In genomic region chr1:4702464-4702863, GRCh38 we compare ENCODE assay signal across 17 cellular contexts. TPM values are rescaled to one million over a fixed set of nuclear protein-coding genes. Genes with fewer than 3 reads are reported as not detected.
A peak's percentile ranks its signal among the peaks of the same experiment; 100 is the strongest.
DNase-seq lines count a peak whose midpoint lies in the region; ATAC-seq and TF ChIP-seq lines count a peak whose summit lies in the region.
"Had no signal": no experiment of that assay in that cellular context is flagged by ENCODE, and none has a peak within 500 bp of the region (broad histone marks: within the 10 kb centered on the region; RNA-seq: fewer than 3 reads in every experiment).

No MANE protein-coding gene starts in this region.

- H3K9ac ChIP-seq in mammary epithelial cell (ENCODE audit: insufficient read depth, low read length): peak overlapping the region; percentile 54
- H3K9ac ChIP-seq: BLaER1 had no signal

- TF ChIP-seq POLR2A in breast epithelium (IDR thresholded peaks at IDR 0.05): no peak

- TF ChIP-seq CTCF in mammary epithelial cell (conservative IDR thresholded peaks at IDR 0.05 in 1 of 2, IDR thresholded peaks at IDR 0.05 in 1 of 2; ENCODE audit: extremely low read depth in 1 of 2, insufficient read depth in 1 of 2, low read depth in 1 of 2, low read length in 2 of 2): no peak
- TF ChIP-seq CTCF in breast epithelium (IDR thresholded peaks at IDR 0.05): no peak
- TF ChIP-seq CTCF in brain microvascular endothelial cell (IDR thresholded peaks at IDR 0.05; ENCODE audit: low read depth, low read length, missing control alignments): no peak

- peaks cover 13% of the 10 kb centered on the region for H3K4me1 ChIP-seq in mammary epithelial cell (ENCODE audit: insufficient read depth, low read length)
- no peaks in the 10 kb centered on the region for H3K4me1 ChIP-seq in breast epithelium
- H3K4me1 ChIP-seq: Caco-2 had no signal

- WGBS in mammary epithelial cell (ENCODE audit: low coverage, missing lambda C conversion rate): 93% methylated on average over 7 of the region's 12 CpGs

- in situ Hi-C loops in mammary epithelial cell (cut with MboI; ENCODE audit: low sequenced_read_pairs in 2 of 2) (no loop called here), brain microvascular endothelial cell (cut with HindIII; ENCODE audit: low pct_ligation_motif_present, low sequenced_read_pairs) (no loop called here)

- H3K9me3 ChIP-seq in mammary epithelial cell (replicated peaks; ENCODE audit: insufficient read depth, low read length): no peaks in the 10 kb centered on the region
- H3K9me3 ChIP-seq in breast epithelium: no peaks in the 10 kb centered on the region
- H3K9me3 ChIP-seq: BLaER1, Caco-2 had no signal

- H3K4me3 Mint-ChIP-seq in stimulated activated naive B cell treated with anti-CD40 and anti-IgM and Interleukin-4, amounts not matched to agents 10 μg/mL and 1 μg/mL and 100 μg/mL, for 72 hours: no peak overlapping the region
- no peak overlapping the region for H3K4me3 Mint-ChIP-seq in activated T-cell treated with anti-CD3 and anti-CD28 coated beads, Interleukin-2, amount 50 U/mL, for 72 hours
- H3K4me3 Mint-ChIP-seq: CD8-positive, alpha-beta memory T cell; H9 had no signal

- H3K27ac ChIP-seq in mammary epithelial cell (ENCODE audit: insufficient read depth, low read depth, low read length) (peak overlapping the region; percentile 69), breast epithelium (no peak overlapping the region), brain microvascular endothelial cell (peak overlapping the region; percentile 92), temporal lobe (ENCODE audit: low read depth, low read length) (peak overlapping the region; percentile 78)
- H3K27ac ChIP-seq: 22Rv1, BLaER1 had no signal

- no peaks in the 10 kb centered on the region for H3K36me3 Mint-ChIP-seq in stimulated activated naive B cell treated with anti-CD40 and anti-IgM and Interleukin-4, amounts not matched to agents 10 μg/mL and 1 μg/mL and 100 μg/mL, for 72 hours
- no peaks in the 10 kb centered on the region for H3K36me3 Mint-ChIP-seq in activated T-cell treated with anti-CD3 and anti-CD28 coated beads, Interleukin-2, amount 50 U/mL, for 72 hours (ENCODE audit: insufficient read depth in 2 of 2)
- H3K36me3 Mint-ChIP-seq: CD8-positive, alpha-beta memory T cell had no signal

- H3K4me3 ChIP-seq in mammary epithelial cell (replicated peaks in 1 of 3; ENCODE audit: insufficient read depth in 1 of 3, low read depth in 2 of 3, low read length in 3 of 3): no peak overlapping the region
- H3K4me3 ChIP-seq in breast epithelium: no peak overlapping the region
- H3K4me3 ChIP-seq in brain microvascular endothelial cell (ENCODE audit: low read depth, low read length): no peak overlapping the region
- H3K4me3 ChIP-seq: BLaER1 had no signal

- DNase-seq in mammary epithelial cell (no peak), breast epithelium (ENCODE audit: low spot score in 2 of 2) (no peak), brain microvascular endothelial cell (no peak), NCI-H345 treated with DMSO at 0.1 percent for 48 hours (lab: John Stamatoyannopoulos, UW; ENCODE audit: unreplicated experiment) (no peak)
- no peak for DNase-seq in stimulated activated naive B cell treated with anti-CD40 and anti-IgM and Interleukin-4, amounts not matched to agents 10 μg/mL and 1 μg/mL and 100 μg/mL, for 72 hours
- DNase-seq in activated T-cell treated with anti-CD3 and anti-CD28 coated beads, Interleukin-2, amount 50 U/mL, for 72 hours: no peak
- DNase-seq: AML-193; Caco-2; CD8-positive, alpha-beta memory T cell; DND-41; GDM1; H9 had no signal

- ATAC-seq in esophagus mucosa: peak; percentile 4
- no peak for ATAC-seq in stimulated activated naive B cell treated with anti-CD40 and anti-IgM and Interleukin-4, amounts not matched to agents 10 μg/mL and 1 μg/mL and 100 μg/mL, for 72 hours (replicated peaks)
- ATAC-seq in activated T-cell treated with anti-CD3 and anti-CD28 coated beads, Interleukin-2, amount 50 U/mL, for 72 hours (replicated peaks in 1 of 2): no peak

- H3K9me3 Mint-ChIP-seq in stimulated activated naive B cell treated with anti-CD40 and anti-IgM and Interleukin-4, amounts not matched to agents 10 μg/mL and 1 μg/mL and 100 μg/mL, for 72 hours: peaks cover 0 to 2% of the 10 kb centered on the region in 2 donors
- H3K9me3 Mint-ChIP-seq in activated T-cell treated with anti-CD3 and anti-CD28 coated beads, Interleukin-2, amount 50 U/mL, for 72 hours: no peaks in the 10 kb centered on the region
- H3K9me3 Mint-ChIP-seq: H9 had no signal

- H2AFZ ChIP-seq in mammary epithelial cell (ENCODE audit: low read depth, low read length): peak overlapping the region; percentile 40

- peaks cover 4% of the 10 kb centered on the region for H3K79me2 ChIP-seq in mammary epithelial cell (ENCODE audit: insufficient read depth, low read length)

- peaks cover 6 to 11% of the 10 kb centered on the region in 2 donors for H3K27me3 Mint-ChIP-seq in stimulated activated naive B cell treated with anti-CD40 and anti-IgM and Interleukin-4, amounts not matched to agents 10 μg/mL and 1 μg/mL and 100 μg/mL, for 72 hours
- H3K27me3 Mint-ChIP-seq in activated T-cell treated with anti-CD3 and anti-CD28 coated beads, Interleukin-2, amount 50 U/mL, for 72 hours (ENCODE audit: low read depth): no peaks in the 10 kb centered on the region

- H3K27me3 ChIP-seq in mammary epithelial cell (ENCODE audit: insufficient read depth, low read length) (no peaks in the 10 kb centered on the region), breast epithelium (peaks cover 0 to 29% of the 10 kb centered on the region in 2 donors), brain microvascular endothelial cell (replicated peaks) (no peaks in the 10 kb centered on the region)
- H3K27me3 ChIP-seq: BLaER1 had no signal

- intact Hi-C loops in mammary epithelial cell (cut with micrococcal nuclease): no loop called here
- intact Hi-C loops in breast epithelium (cut with DNase I; ENCODE audit: low total_unique reads): no loop called here

- CTCF ChIA-PET in mammary epithelial cell (lab: Charles Lee; ENCODE audit: low non-redundant PET): no interaction called here

- H3K36me3 ChIP-seq in mammary epithelial cell (ENCODE audit: insufficient read depth, low read length) (no peaks in the 10 kb centered on the region), breast epithelium (no peaks in the 10 kb centered on the region), brain microvascular endothelial cell (replicated peaks) (no peaks in the 10 kb centered on the region)
- H3K36me3 ChIP-seq: BLaER1 had no signal

- H3K4me2 ChIP-seq in mammary epithelial cell (ENCODE audit: insufficient read depth, low read depth, low read length): peak overlapping the region; percentile 21
- H3K4me2 ChIP-seq: BLaER1 had no signal

- no peaks in the 10 kb centered on the region for H3K4me1 Mint-ChIP-seq in stimulated activated naive B cell treated with anti-CD40 and anti-IgM and Interleukin-4, amounts not matched to agents 10 μg/mL and 1 μg/mL and 100 μg/mL, for 72 hours
- H3K4me1 Mint-ChIP-seq in activated T-cell treated with anti-CD3 and anti-CD28 coated beads, Interleukin-2, amount 50 U/mL, for 72 hours (ENCODE audit: low read depth): no peaks in the 10 kb centered on the region
- H3K4me1 Mint-ChIP-seq: CD8-positive, alpha-beta memory T cell had no signal

- BruUV-seq in mammary epithelial cell (replicated peaks; lab: Mats Ljungman, UMichigan): no TSS peak

- H4K20me1 ChIP-seq in mammary epithelial cell (ENCODE audit: insufficient read depth, low read length): no peaks in the 10 kb centered on the region
- H4K20me1 ChIP-seq: BLaER1 had no signal

- dilution Hi-C loops in mammary epithelial cell (cut with HindIII; ENCODE audit: low sequenced_read_pairs): no loop called here

- H3K27ac Mint-ChIP-seq in stimulated activated naive B cell treated with anti-CD40 and anti-IgM and Interleukin-4, amounts not matched to agents 10 μg/mL and 1 μg/mL and 100 μg/mL, for 72 hours: no peak overlapping the region
- no peak overlapping the region for H3K27ac Mint-ChIP-seq in activated T-cell treated with anti-CD3 and anti-CD28 coated beads, Interleukin-2, amount 50 U/mL, for 72 hours
- H3K27ac Mint-ChIP-seq: CD8-positive, alpha-beta memory T cell had no signal

RNA-seq across cellular contexts. Expression of gene AJAP1, which starts 48.1 kb away (rescaled TPM):
- 1 to 10 TPM; 5.0 to 7.4 TPM for total RNA-seq in mammary epithelial cell
- polyA plus RNA-seq in mammary epithelial cell: 3.0 TPM
- polyA minus RNA-seq in mammary epithelial cell: 7.5 TPM
- under 1 TPM; 0.16 to 0.66 (median 0.44) TPM for total RNA-seq in breast epithelium
- 0.44 TPM for total RNA-seq in esophagus mucosa
- 21.9 TPM for total RNA-seq in temporal lobe
- under 1 TPM; 0.05 to 0.46 TPM for total RNA-seq in activated T-cell treated with anti-CD3 and anti-CD28 coated beads, Interleukin-2, amount 50 U/mL, for 72 hours
- total RNA-seq: A673; Caco-2; CD8-positive, alpha-beta memory T cell had no signal
- polyA plus RNA-seq: CD8-positive, alpha-beta memory T cell had no signal

Comparison
In these comparisons a context has a peak if more than half of its experiments do, and no peak if none do; other contexts are left out.
1. H3K27ac ChIP-seq: peak in mammary epithelial cell (single experiment), brain microvascular endothelial cell (single experiment) and temporal lobe (single experiment); none in breast epithelium (0 of 2).